17 cellular contexts compared by ENCODE assay signal in the genomic region with DNA sequence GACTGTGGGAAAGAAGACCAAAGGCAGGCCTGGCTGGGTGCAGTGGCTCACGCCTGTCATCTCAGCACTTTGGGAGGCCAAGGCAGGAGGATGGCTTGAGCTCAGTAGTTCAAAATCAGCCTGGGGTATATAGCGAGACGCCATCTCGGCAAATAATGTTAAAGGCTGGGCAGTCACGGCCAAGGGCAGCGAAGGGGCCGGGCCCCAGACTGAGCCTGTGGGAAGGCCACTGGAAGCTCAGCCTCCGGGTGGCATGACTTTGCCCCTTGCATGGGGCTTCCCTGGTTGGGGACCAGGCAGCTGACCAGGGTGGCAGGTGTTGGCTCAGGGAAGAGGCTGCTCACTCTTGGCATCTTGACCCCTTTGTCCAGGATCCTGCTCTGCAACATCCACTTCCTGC. TPM values are rescaled to one million over a fixed set of nuclear protein-coding genes. Genes with fewer than 3 reads are reported as not detected.
DNase-seq lines count a peak whose midpoint lies in the region; ATAC-seq and TF ChIP-seq lines count a peak whose summit lies in the region.
"Had no signal": no experiment of that assay in that cellular context is flagged by ENCODE, and none has a peak within 500 bp of the region (broad histone marks: within the 10 kb centered on the region; RNA-seq: fewer than 3 reads in every experiment).

No MANE protein-coding gene starts in this region.

- no peak for DNase-seq in RWPE2 (ENCODE audit: low spot score)
- DNase-seq in stimulated activated CD4-positive, alpha-beta T cell treated with anti-CD3 and anti-CD28 coated beads, Interleukin-1b, Interleukin-23, amount 100 ng/mL, for 48 hours, result no peak
- no peak for DNase-seq in activated CD4-positive, CD25-positive, alpha-beta regulatory T cell (lab: John Stamatoyannopoulos, UW)
- no peak for DNase-seq in Right ventricle myocardium superior
- no peak for DNase-seq in GM23248
- DNase-seq: CD4-positive, CD25-positive, alpha-beta regulatory T cell; CD8-positive, alpha-beta memory T cell; COR-L47; GDM1; H9; KBM-7 had no signal

- peak overlapping the region; percentile 14 to 98 (median 92); a peak in 20 of 22 replicates for H3K4me2 ChIP-seq in BLaER1 treated with 17β-estradiol and CSF1 and Interleukin-3, amounts not matched to agents 10 nM and 100 nM
- H3K4me2 ChIP-seq in GM23248 (ENCODE audit: unreplicated experiment), result no peak overlapping the region

- no peaks in the 10 kb centered on the region for H3K79me2 ChIP-seq in GM23248 (ENCODE audit: insufficient read depth)

- H4K20me1 ChIP-seq in BLaER1 treated with 17β-estradiol and CSF1 and Interleukin-3, amounts not matched to agents 10 nM and 100 nM, result peaks cover 0 to 28% (median 12%) of the 10 kb centered on the region in 11 experiments; a peak in 7 of 22 replicates
- H4K20me1 ChIP-seq in GM23248 (ENCODE audit: insufficient read depth), result no peaks in the 10 kb centered on the region

- intact Hi-C loops in Right ventricle myocardium superior (cut with DNase I), result no loop called here

- no peaks in the 10 kb centered on the region for H3K9me2 ChIP-seq in GM23248 (ENCODE audit: insufficient read depth)

- H3K27ac ChIP-seq in BLaER1 treated with 17β-estradiol and CSF1 and Interleukin-3, amounts not matched to agents 10 nM and 100 nM, result peak overlapping the region in 2 of 11 experiments; percentile 82 to 85; a peak in 2 of 22 replicates
- peak overlapping the region; percentile 27 for H3K27ac ChIP-seq in RWPE2 (ENCODE audit: poor library complexity, severe bottlenecking)
- H3K27ac ChIP-seq in muscle layer of colon (ENCODE audit: low read depth, low read length), result peak overlapping the region; percentile 17
- H3K27ac ChIP-seq in stomach smooth muscle (ENCODE audit: low read length), result peak overlapping the region; percentile 66
- H3K27ac ChIP-seq in GM23248, result no peak overlapping the region

- in situ Hi-C loops in GM23248 (cut with MboI), result no loop called here

- no peak for ATAC-seq in RWPE2 (ENCODE audit: low read depth)
- ATAC-seq in Right ventricle myocardium superior (ENCODE audit: poor library complexity), result no peak
- ATAC-seq: HepG2 had no signal

- H3K36me3 ChIP-seq in BLaER1 treated with 17β-estradiol and CSF1 and Interleukin-3, amounts not matched to agents 10 nM and 100 nM, result peaks cover 0 to 19% (median 0%) of the 10 kb centered on the region in 11 experiments; a peak in 8 of 22 replicates
- no peaks in the 10 kb centered on the region for H3K36me3 ChIP-seq in RWPE2 (ENCODE audit: low read depth)
- no peaks in the 10 kb centered on the region for H3K36me3 ChIP-seq in muscle layer of colon (ENCODE audit: insufficient read depth, low read length)
- H3K36me3 ChIP-seq in stomach smooth muscle (ENCODE audit: control insufficient read depth in 2 of 2, insufficient read depth in 2 of 2, low read length in 2 of 2), result no peaks in the 10 kb centered on the region
- H3K36me3 ChIP-seq in GM23248 (ENCODE audit: low read depth), result no peaks in the 10 kb centered on the region

- H3K9ac ChIP-seq in BLaER1 treated with 17β-estradiol and CSF1 and Interleukin-3, amounts not matched to agents 10 nM and 100 nM, result no peak overlapping the region; a peak in 1 of 22 replicates
- H3K9ac ChIP-seq in muscle layer of colon (ENCODE audit: low read length) (no peak overlapping the region), stomach smooth muscle (ENCODE audit: low read length in 2 of 2) (no peak overlapping the region), GM23248 (no peak overlapping the region)

- no peak overlapping the region for H2AFZ ChIP-seq in GM23248

- 81 to 85% methylated on average over 8 of the region's 8 CpGs for WGBS in GM23248 (ENCODE audit: low coverage in 1 of 2, low lambda C conversion rate in 2 of 2, missing lambda C conversion rate in 2 of 2), 2 experiments

- peaks cover 0 to 71% (median 30%) of the 10 kb centered on the region in 11 experiments; a peak in 16 of 22 replicates for H3K27me3 ChIP-seq in BLaER1 treated with 17β-estradiol and CSF1 and Interleukin-3, amounts not matched to agents 10 nM and 100 nM
- no peaks in the 10 kb centered on the region for H3K27me3 ChIP-seq in RWPE2 (ENCODE audit: insufficient read depth, poor library complexity, severe bottlenecking)
- H3K27me3 ChIP-seq in muscle layer of colon (ENCODE audit: control insufficient read depth in 1 of 2, insufficient read depth in 2 of 2, low read length in 2 of 2), result no peaks in the 10 kb centered on the region
- peaks cover 0 to 2% of the 10 kb centered on the region in 2 donors for H3K27me3 ChIP-seq in stomach smooth muscle (ENCODE audit: control insufficient read depth in 1 of 2, insufficient read depth in 2 of 2, low read length in 2 of 2)
- H3K27me3 ChIP-seq in GM23248 (replicated peaks; ENCODE audit: insufficient read depth), result 0 out of 2 replicates have a peak, but pooled peaks cover 5% of the 10 kb centered on the region

- TF ChIP-seq CTCF in RWPE2 (IDR thresholded peaks at IDR 0.05; ENCODE audit: poor library complexity, severe bottlenecking), result no peak

- H3K4me1 ChIP-seq in BLaER1 treated with 17β-estradiol and CSF1 and Interleukin-3, amounts not matched to agents 10 nM and 100 nM, result peaks cover 58 to 81% (median 64%) of the 10 kb centered on the region in 10 experiments
- H3K4me1 ChIP-seq in RWPE2 (ENCODE audit: insufficient read depth, poor library complexity, severe bottlenecking) (peaks cover 12% of the 10 kb centered on the region), muscle layer of colon (ENCODE audit: insufficient read depth, low read length) (peaks cover 25% of the 10 kb centered on the region), stomach smooth muscle (ENCODE audit: control insufficient read depth, insufficient read depth, low read length) (peaks cover 16% of the 10 kb centered on the region), GM23248 (ENCODE audit: insufficient read depth) (peaks cover 4% of the 10 kb centered on the region)

- no peaks in the 10 kb centered on the region for H3F3A ChIP-seq in GM23248 (ENCODE audit: insufficient read depth)

- peaks cover 10 to 21% (median 12%) of the 10 kb centered on the region in 11 experiments; a peak in 16 of 22 replicates for H3K9me3 ChIP-seq in BLaER1 treated with 17β-estradiol and CSF1 and Interleukin-3, amounts not matched to agents 10 nM and 100 nM (replicated peaks in 1 of 11)
- no peaks in the 10 kb centered on the region for H3K9me3 ChIP-seq in RWPE2 (ENCODE audit: severe bottlenecking)
- no peaks in the 10 kb centered on the region for H3K9me3 ChIP-seq in muscle layer of colon (ENCODE audit: low read length)
- no peaks in the 10 kb centered on the region for H3K9me3 ChIP-seq in stomach smooth muscle (ENCODE audit: control insufficient read depth in 2 of 2, low read length in 2 of 2)
- H3K9me3 ChIP-seq in GM23248 (ENCODE audit: low read depth), result no peaks in the 10 kb centered on the region

- H3K4me3 ChIP-seq in BLaER1 treated with 17β-estradiol and CSF1 and Interleukin-3, amounts not matched to agents 10 nM and 100 nM, result no peak overlapping the region
- no peak overlapping the region for H3K4me3 ChIP-seq in RWPE2 (ENCODE audit: severe bottlenecking)
- no peak overlapping the region for H3K4me3 ChIP-seq in muscle layer of colon (ENCODE audit: low read depth in 1 of 2, low read length in 2 of 2)
- H3K4me3 ChIP-seq in stomach smooth muscle (ENCODE audit: low read length in 2 of 2), result no peak overlapping the region
- no peak overlapping the region for H3K4me3 ChIP-seq in GM23248

RNA-seq across cellular contexts. Expression of a gene that starts 14.0 kb away (rescaled TPM):
- not detected for total RNA-seq in Right ventricle myocardium superior
- total RNA-seq in GM23248 (2014; rRNA removed; shearing (Covaris generic)), result not detected in 2 replicates
- polyA plus RNA-seq in GM23248 (2016; fragmentation: Nextera tagmentation; extraction: Ambion mirVana), result not detected in 2 replicates
- total RNA-seq: CD4-positive, CD25-positive, alpha-beta regulatory T cell; CD8-positive, alpha-beta memory T cell; H1; H9; HepG2 had no signal
- polyA plus RNA-seq: CD4-positive, CD25-positive, alpha-beta regulatory T cell; CD8-positive, alpha-beta memory T cell; H1; HepG2; IgD-negative memory B cell had no signal

RNA-seq across cellular contexts. Expression of a gene that starts 17.5 kb away (rescaled TPM):
- 0.38 TPM for total RNA-seq in Right ventricle myocardium superior
- total RNA-seq in GM23248 (2014; rRNA removed; shearing (Covaris generic)), result not detected in 2 replicates
- not detected in 2 replicates for polyA plus RNA-seq in GM23248 (2016; fragmentation: Nextera tagmentation; extraction: Ambion mirVana)
- total RNA-seq: CD4-positive, CD25-positive, alpha-beta regulatory T cell; CD8-positive, alpha-beta memory T cell; H1; H9; HepG2 had no signal
- polyA plus RNA-seq: CD8-positive, alpha-beta memory T cell; H1; HepG2 had no signal

RNA-seq across cellular contexts. Expression of a gene that starts 38.7 kb away (rescaled TPM):
- not detected for total RNA-seq in Right ventricle myocardium superior
- total RNA-seq in GM23248 (2014; rRNA removed; shearing (Covaris generic)), result not detected in 2 replicates
- polyA plus RNA-seq in GM23248 (2016; fragmentation: Nextera tagmentation; extraction: Ambion mirVana), result not detected in 2 replicates
- total RNA-seq: CD4-positive, CD25-positive, alpha-beta regulatory T cell; CD8-positive, alpha-beta memory T cell; H1; H9; HepG2 had no signal
- polyA plus RNA-seq: CD8-positive, alpha-beta memory T cell; H1; HepG2 had no signal
